Comparison of ENCODE assay signal across 8 cellular contexts in the genomic region with DNA sequence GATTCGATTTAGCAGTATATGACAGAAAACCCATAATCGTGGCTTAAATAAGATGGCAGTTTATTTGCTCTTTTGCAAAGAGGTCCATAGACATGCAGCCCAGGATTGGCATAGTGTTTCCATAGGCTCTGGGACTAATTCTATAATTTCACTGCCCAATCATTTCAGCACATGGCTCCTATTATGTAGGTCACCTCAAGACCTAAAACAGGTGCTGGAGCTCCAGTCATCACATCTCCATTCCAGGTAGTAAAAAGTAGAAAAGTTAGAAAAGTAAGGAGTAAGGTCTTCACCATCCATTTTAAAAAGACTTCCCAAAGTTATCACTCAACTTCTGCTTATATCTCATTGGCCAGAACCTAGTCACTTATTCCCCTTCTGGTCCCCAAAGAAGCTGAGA.
"Had no signal": no experiment of that assay in that cellular context is flagged by ENCODE, and none has a peak within 500 bp of the region (broad histone marks: within the 10 kb centered on the region; RNA-seq: fewer than 3 reads in every experiment).

No MANE protein-coding gene starts in this region.

- FAIRE-seq: G401.6, GM12878, GM12891, GM12892, GM18507, GM19239 had no signal

- DNase-seq: GDM1, GF-D8 had no signal

- ATAC-seq: GM12878 had no signal

- H3K4me3 ChIP-seq: GM12878 had no signal
